Comparison of ENCODE assay signal across 15 cellular contexts in the genomic region with DNA sequence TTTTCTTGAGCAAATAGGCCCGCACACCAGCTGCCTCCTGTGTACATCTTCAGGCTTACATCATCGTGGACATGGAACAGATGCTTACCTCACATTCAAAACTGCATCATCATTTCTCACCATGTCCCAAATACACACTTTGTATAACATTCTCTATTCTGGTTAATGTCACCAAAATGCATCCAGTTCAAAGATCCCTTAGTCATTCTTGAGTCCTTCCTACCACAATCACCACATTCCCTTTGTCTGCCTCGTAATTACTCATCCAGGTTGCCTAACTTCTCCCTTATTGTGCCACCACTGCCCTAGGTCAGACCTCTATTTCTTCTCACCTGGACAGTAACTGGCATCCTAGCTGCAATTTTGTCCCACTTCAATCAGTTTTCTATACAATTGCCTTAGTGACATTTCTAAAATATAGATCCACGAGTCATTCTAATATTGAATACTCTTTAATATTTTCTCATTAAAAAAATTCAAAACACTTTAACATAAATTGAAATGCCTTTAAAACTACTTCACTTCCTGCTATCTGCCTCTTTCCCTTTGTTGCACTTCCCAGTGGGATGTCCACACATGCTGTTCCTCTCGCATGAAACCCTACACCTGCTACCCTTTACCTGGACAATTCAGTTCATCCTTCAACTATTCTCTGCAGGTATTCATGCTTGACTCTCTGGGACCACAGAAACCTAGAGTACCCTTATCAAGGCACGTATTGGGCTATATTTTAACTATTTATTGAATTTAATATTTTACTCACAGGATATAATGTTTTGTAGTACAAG.
DNase-seq lines count a peak whose midpoint lies in the region; ATAC-seq, FAIRE-seq and TF ChIP-seq lines count a peak whose summit lies in the region.
"Had no signal": no experiment of that assay in that cellular context is flagged by ENCODE, and none has a peak within 500 bp of the region (broad histone marks: within the 10 kb centered on the region; RNA-seq: fewer than 3 reads in every experiment).

No MANE protein-coding gene starts in this region.

- no peak overlapping the region for H3K4me3 ChIP-seq in NB4 (ENCODE audit: low read depth, low read length)
- H3K4me3 ChIP-seq in astrocyte (ENCODE audit: insufficient read depth, low read depth, low read length), result no peak overlapping the region
- no peak overlapping the region for H3K4me3 ChIP-seq in keratinocyte (ENCODE audit: control insufficient read depth in 2 of 3, extremely low read depth in 1 of 3, insufficient read depth in 2 of 3, low read depth in 1 of 3, low read length in 3 of 3)
- H3K4me3 ChIP-seq: adrenal gland, lung, spleen, thoracic aorta had no signal

- TF ChIP-seq POLR2A in NB4 (IDR thresholded peaks at IDR 0.05; ENCODE audit: extremely low read depth, insufficient read length), result no peak

- H2AFZ ChIP-seq in astrocyte (ENCODE audit: low read depth, low read length) (no peak overlapping the region), keratinocyte (ENCODE audit: control insufficient read depth, low read length) (no peak overlapping the region)

- H3K9ac ChIP-seq in astrocyte (ENCODE audit: low read length), result no peak overlapping the region
- no peak overlapping the region for H3K9ac ChIP-seq in keratinocyte (ENCODE audit: control insufficient read depth, extremely low read depth, insufficient read depth, low read length)
- H3K9ac ChIP-seq: SK-N-SH had no signal

- H3K4me1 ChIP-seq in astrocyte (ENCODE audit: insufficient read depth, low read length) (no peaks in the 10 kb centered on the region), keratinocyte (ENCODE audit: control insufficient read depth, extremely low read depth, insufficient read depth, low read length) (peaks cover 6% of the 10 kb centered on the region)
- H3K4me1 ChIP-seq: adrenal gland, spleen had no signal

- no peak overlapping the region for H3K27ac ChIP-seq in astrocyte (ENCODE audit: low read depth, low read length)
- H3K27ac ChIP-seq in keratinocyte (ENCODE audit: control insufficient read depth, insufficient read depth, low read length), result no peak overlapping the region
- H3K27ac ChIP-seq: adrenal gland, spleen, thoracic aorta had no signal

- H3K36me3 ChIP-seq in astrocyte (ENCODE audit: insufficient read depth, low read length) (no peaks in the 10 kb centered on the region), keratinocyte (ENCODE audit: control insufficient read depth in 2 of 2, extremely low read depth in 1 of 2, insufficient read depth in 2 of 2, low read length in 2 of 2) (no peaks in the 10 kb centered on the region)
- H3K36me3 ChIP-seq: adrenal gland, spleen, thoracic aorta had no signal

- no peak for ATAC-seq in T-helper 17 cell
- no peak for ATAC-seq in GM19452 (IDR thresholded peaks at IDR 0.05; ENCODE audit: unreplicated experiment)

- H4K20me1 ChIP-seq in astrocyte (ENCODE audit: insufficient read depth, low read length) (no peaks in the 10 kb centered on the region), keratinocyte (ENCODE audit: control insufficient read depth, extremely low read depth, insufficient read depth, low read length) (no peaks in the 10 kb centered on the region)

- H3K4me3 Mint-ChIP-seq in astrocyte (ENCODE audit: unreplicated experiment) (no peak overlapping the region), T-helper 17 cell (no peak overlapping the region)
- H3K4me3 Mint-ChIP-seq: activated B cell treated with CpG ODN at 0.5 μM for 24 hours had no signal

- H3K9me3 Mint-ChIP-seq in astrocyte (ENCODE audit: unreplicated experiment), result no peaks in the 10 kb centered on the region
- H3K9me3 Mint-ChIP-seq: activated B cell treated with CpG ODN at 0.5 μM for 24 hours had no signal

- TF ChIP-seq CTCF in NB4 (IDR thresholded peaks at IDR 0.05; ENCODE audit: low read depth, low read length) (no peak), astrocyte (IDR thresholded peaks at IDR 0.05; ENCODE audit: insufficient read depth, low read depth, low read length) (no peak), keratinocyte (optimal IDR thresholded peaks at IDR 0.05 in 1 of 3, IDR thresholded peaks at IDR 0.05 in 1 of 3, conservative IDR thresholded peaks at IDR 0.05 in 1 of 3; ENCODE audit: extremely low read depth in 1 of 3, insufficient read depth in 2 of 3, low read length in 3 of 3) (no peak)

- no peaks in the 10 kb centered on the region for H3K79me2 ChIP-seq in astrocyte (ENCODE audit: insufficient read depth, low read length)
- H3K79me2 ChIP-seq in keratinocyte (ENCODE audit: control insufficient read depth, insufficient read depth, low read length), result no peaks in the 10 kb centered on the region

- peak; percentile 58 for DNase-seq in ELR (ENCODE audit: low read depth)
- peak; percentile 19 for DNase-seq in NB4 (ENCODE audit: low read depth)
- DNase-seq in astrocyte (ENCODE audit: low read depth), result peak; percentile 28
- peak; percentile 40 for DNase-seq in keratinocyte (ENCODE audit: low read depth, low spot score)
- DNase-seq in C1 segment of cervical spinal cord (lab: John Stamatoyannopoulos, UW), result no peak
- DNase-seq in T-helper 17 cell, result no peak
- no peak for DNase-seq in central memory CD4-positive, alpha-beta T cell
- DNase-seq: activated B cell treated with CpG ODN at 0.5 μM for 24 hours, activated T-cell treated with anti-CD3 and anti-CD28 coated beads for 4 hours, adrenal gland, SK-N-SH, spleen had no signal

- H3K9me3 ChIP-seq in astrocyte (ENCODE audit: insufficient read depth, low read depth, low read length), result no peaks in the 10 kb centered on the region
- H3K9me3 ChIP-seq in keratinocyte (ENCODE audit: control insufficient read depth, low read depth, low read length), result no peaks in the 10 kb centered on the region
- H3K9me3 ChIP-seq in T-helper 17 cell (ENCODE audit: control insufficient read depth, low read length, poor library complexity, severe bottlenecking), result no peaks in the 10 kb centered on the region
- H3K9me3 ChIP-seq: adrenal gland, SK-N-SH, thoracic aorta had no signal

- dilution Hi-C loops in keratinocyte (cut with MboI; ENCODE audit: extremely low pct_ligation_motif_present, low sequenced_read_pairs), result no loop called here

- H3K27me3 Mint-ChIP-seq in astrocyte (ENCODE audit: low read depth, unreplicated experiment) (no peaks in the 10 kb centered on the region), T-helper 17 cell (peaks cover 24% of the 10 kb centered on the region)
- H3K27me3 Mint-ChIP-seq: activated B cell treated with CpG ODN at 0.5 μM for 24 hours had no signal

- H3K4me2 ChIP-seq in astrocyte (ENCODE audit: low read length), result no peak overlapping the region
- H3K4me2 ChIP-seq in keratinocyte (ENCODE audit: control insufficient read depth, extremely low read depth, insufficient read depth, low read depth, low read length), result no peak overlapping the region
- H3K4me2 ChIP-seq: SK-N-SH had no signal

- peaks cover 3% of the 10 kb centered on the region for H3K4me1 Mint-ChIP-seq in astrocyte (ENCODE audit: low read depth, unreplicated experiment)
- H3K4me1 Mint-ChIP-seq in T-helper 17 cell, result no peaks in the 10 kb centered on the region
- H3K4me1 Mint-ChIP-seq: activated B cell treated with CpG ODN at 0.5 μM for 24 hours had no signal

- FAIRE-seq in astrocyte (lab: Jason Lieb, UNC), result no peak
- FAIRE-seq in keratinocyte (lab: Jason Lieb, UNC), result peak; percentile 76

- H3K9me1 ChIP-seq in keratinocyte (ENCODE audit: control insufficient read depth, extremely low read depth, insufficient read depth, low read length), result no peaks in the 10 kb centered on the region

- H3K27me3 ChIP-seq in astrocyte (ENCODE audit: insufficient read depth, low read length) (no peaks in the 10 kb centered on the region), keratinocyte (ENCODE audit: control insufficient read depth, extremely low read depth, insufficient read depth, low read length) (no peaks in the 10 kb centered on the region)
- H3K27me3 ChIP-seq: adrenal gland, spleen had no signal

- no peak overlapping the region for H3K27ac Mint-ChIP-seq in astrocyte (ENCODE audit: unreplicated experiment)
- no peak overlapping the region for H3K27ac Mint-ChIP-seq in T-helper 17 cell
- H3K27ac Mint-ChIP-seq: activated B cell treated with CpG ODN at 0.5 μM for 24 hours had no signal

- H3K36me3 Mint-ChIP-seq in astrocyte (ENCODE audit: low read depth, unreplicated experiment) (no peaks in the 10 kb centered on the region), T-helper 17 cell (ENCODE audit: low read depth) (peaks cover 4% of the 10 kb centered on the region)

Comparison
In these comparisons a context has a peak if more than half of its experiments do, and no peak if none do; other contexts are left out.
1. DNase-seq: peak in ELR (single experiment), NB4 (single experiment), astrocyte (single experiment) and keratinocyte (single experiment); none in C1 segment of cervical spinal cord (0 of 14), T-helper 17 cell (0 of 3) and central memory CD4-positive, alpha-beta T cell (single experiment).